5 cellular contexts compared by ENCODE assay signal in genomic region chr12:71113148-71113547, GRCh38. TPM values are rescaled to one million over a fixed set of nuclear protein-coding genes. Genes with fewer than 3 reads are reported as not detected.
"Had no signal": no experiment of that assay in that cellular context is flagged by ENCODE, and none has a peak within 500 bp of the region (broad histone marks: within the 10 kb centered on the region; RNA-seq: fewer than 3 reads in every experiment).

No MANE protein-coding gene starts in this region.

RNA-seq across cellular contexts. Expression of gene TSPAN8, which starts 44.7 kb away (rescaled TPM):
- total RNA-seq: OCI-LY7, Right ventricle myocardium inferior, Right ventricle myocardium superior, RPMI7951, SJSA1 had no signal
